1 cellular context compared by ENCODE assay signal in genomic region chr15:74933573-74933972, GRCh38.
TF ChIP-seq lines count a peak whose summit lies in the region.

No MANE protein-coding gene starts in this region.

TF ChIP-seq in IMR-90, 13 proteins besides CTCF, POLR2A, EP300 and RAD21:
- TF ChIP-seq USF2 (IDR thresholded peaks at IDR 0.05; ENCODE audit: low read depth, low read length) (no peak), RCOR1 (IDR thresholded peaks at IDR 0.05; ENCODE audit: insufficient replicate concordance, low read length) (no peak), ELK1 (IDR thresholded peaks at IDR 0.05; ENCODE audit: borderline replicate concordance, low read depth, low read length) (no peak), MAZ (IDR thresholded peaks at IDR 0.05; ENCODE audit: borderline replicate concordance, low read depth, low read length) (no peak), NFE2L2 (IDR thresholded peaks at IDR 0.05; ENCODE audit: low read depth, low read length) (no peak), CHD1 (IDR thresholded peaks at IDR 0.05; ENCODE audit: low read depth, low read length) (no peak), CEBPB (IDR thresholded peaks at IDR 0.05; ENCODE audit: low read depth, low read length) (no peak), FOS (IDR thresholded peaks at IDR 0.05; ENCODE audit: low read depth, low read length) (no peak), SMC3 (IDR thresholded peaks at IDR 0.05; ENCODE audit: low read depth, low read length) (no peak), RFX5 (IDR thresholded peaks at IDR 0.05; ENCODE audit: low read depth, low read length) (no peak), BHLHE40 (IDR thresholded peaks at IDR 0.05; ENCODE audit: low read depth, low read length) (no peak), MXI1 (IDR thresholded peaks at IDR 0.05; ENCODE audit: borderline replicate concordance, low read depth, low read length) (no peak), MAFK (IDR thresholded peaks at IDR 0.05; ENCODE audit: low read depth, low read length) (no peak)
